ENCODE assay signal across 17 cellular contexts in genomic region chr10:59687657-59688056, GRCh38. TPM values are rescaled to one million over a fixed set of nuclear protein-coding genes. Genes with fewer than 3 reads are reported as not detected.
DNase-seq lines count a peak whose midpoint lies in the region; ATAC-seq and TF ChIP-seq lines count a peak whose summit lies in the region.
"Had no signal": no experiment of that assay in that cellular context is flagged by ENCODE, and none has a peak within 500 bp of the region (broad histone marks: within the 10 kb centered on the region; RNA-seq: fewer than 3 reads in every experiment).

No MANE protein-coding gene starts in this region.

- WGBS in sigmoid colon, 2 donors: 94 to 96% methylated on average over 1 of the region's 1 CpG

- no peaks in the 10 kb centered on the region for H4K20me1 ChIP-seq in KMS-11 (ENCODE audit: insufficient read depth)

- H3K4me1 ChIP-seq in KMS-11 (ENCODE audit: low read depth, poor library complexity, severe bottlenecking) (peaks cover 67% of the 10 kb centered on the region), sigmoid colon (no peaks in the 10 kb centered on the region)
- H3K4me1 ChIP-seq: A549, Caco-2 had no signal

- no peaks in the 10 kb centered on the region for H3K9me3 ChIP-seq in sigmoid colon
- H3K9me3 ChIP-seq: A549, Caco-2 had no signal

- no peak overlapping the region for H2AFZ ChIP-seq in KMS-11 (ENCODE audit: low read depth)

- H3K9ac ChIP-seq in KMS-11: no peak overlapping the region

- no peak for TF ChIP-seq EP300 in sigmoid colon (IDR thresholded peaks at IDR 0.05)

- peak overlapping the region; percentile 47 for H3K4me2 ChIP-seq in KMS-11
- H3K4me2 ChIP-seq: A549 had no signal

- no peaks in the 10 kb centered on the region for H3K27me3 ChIP-seq in KMS-11 (ENCODE audit: insufficient read depth, low read depth)
- no peaks in the 10 kb centered on the region for H3K27me3 ChIP-seq in sigmoid colon

- TF ChIP-seq CTCF in KMS-11 (conservative IDR thresholded peaks at IDR 0.05; ENCODE audit: low read depth, low read length) (no peak), sigmoid colon (IDR thresholded peaks at IDR 0.05) (no peak)

- H3K36me3 ChIP-seq in KMS-11 (ENCODE audit: insufficient read depth) (no peaks in the 10 kb centered on the region), sigmoid colon (no peaks in the 10 kb centered on the region)

- DNase-seq in myocyte (ENCODE audit: low read depth): peak; percentile 57
- no peak for DNase-seq in sigmoid colon
- no peak for DNase-seq in GDM1 (lab: John Stamatoyannopoulos, UW)
- DNase-seq in pons (ENCODE audit: low spot score): no peak
- DNase-seq: Caco-2; CD8-positive, alpha-beta memory T cell; DND-41; GF-D8; HCEC 1CT had no signal

- intact Hi-C loops in sigmoid colon (cut with DNase I): no loop called here

- no peaks in the 10 kb centered on the region for H3K79me2 ChIP-seq in KMS-11 (ENCODE audit: insufficient read depth, low read depth)

- no peak for TF ChIP-seq POLR2A in sigmoid colon (IDR thresholded peaks at IDR 0.05)

- H3K4me3 ChIP-seq in KMS-11 (IDR thresholded peaks at IDR 0.05; ENCODE audit: insufficient read depth, low read depth, low read length): no peak overlapping the region
- H3K4me3 ChIP-seq in sigmoid colon: no peak overlapping the region
- H3K4me3 ChIP-seq: A549, K562 had no signal

- H3K27ac ChIP-seq in KMS-11 (peak overlapping the region; percentile 50), sigmoid colon (no peak overlapping the region)
- H3K27ac ChIP-seq: A549, HL-60 had no signal

- ATAC-seq in GM19023 (IDR thresholded peaks at IDR 0.05; ENCODE audit: unreplicated experiment) (peak; percentile 55), HG02678 (IDR thresholded peaks at IDR 0.05; ENCODE audit: unreplicated experiment) (peak; percentile 45), HG02763 (IDR thresholded peaks at IDR 0.05; ENCODE audit: unreplicated experiment) (no peak)
- ATAC-seq: A549, K562 had no signal

RNA-seq across cellular contexts. Expression of gene SLC16A9, which starts 22.0 kb away (rescaled TPM):
- 0.88 and 2.1 TPM in 2 replicates for total RNA-seq in myocyte
- polyA plus RNA-seq in myocyte (2012): 0.20 TPM
- under 1 TPM in 3 of 4 donors, not detected in 1; 0.36 to 0.55 (median 0.54) TPM for total RNA-seq in sigmoid colon
- 1 to 10 TPM; 5.3 to 8.4 (median 6.9) TPM for polyA plus RNA-seq in sigmoid colon
- polyA plus RNA-seq: CD14-positive monocyte; CD8-positive, alpha-beta memory T cell had no signal
